Comparison of ENCODE assay signal across 22 cellular contexts in the genomic region with DNA sequence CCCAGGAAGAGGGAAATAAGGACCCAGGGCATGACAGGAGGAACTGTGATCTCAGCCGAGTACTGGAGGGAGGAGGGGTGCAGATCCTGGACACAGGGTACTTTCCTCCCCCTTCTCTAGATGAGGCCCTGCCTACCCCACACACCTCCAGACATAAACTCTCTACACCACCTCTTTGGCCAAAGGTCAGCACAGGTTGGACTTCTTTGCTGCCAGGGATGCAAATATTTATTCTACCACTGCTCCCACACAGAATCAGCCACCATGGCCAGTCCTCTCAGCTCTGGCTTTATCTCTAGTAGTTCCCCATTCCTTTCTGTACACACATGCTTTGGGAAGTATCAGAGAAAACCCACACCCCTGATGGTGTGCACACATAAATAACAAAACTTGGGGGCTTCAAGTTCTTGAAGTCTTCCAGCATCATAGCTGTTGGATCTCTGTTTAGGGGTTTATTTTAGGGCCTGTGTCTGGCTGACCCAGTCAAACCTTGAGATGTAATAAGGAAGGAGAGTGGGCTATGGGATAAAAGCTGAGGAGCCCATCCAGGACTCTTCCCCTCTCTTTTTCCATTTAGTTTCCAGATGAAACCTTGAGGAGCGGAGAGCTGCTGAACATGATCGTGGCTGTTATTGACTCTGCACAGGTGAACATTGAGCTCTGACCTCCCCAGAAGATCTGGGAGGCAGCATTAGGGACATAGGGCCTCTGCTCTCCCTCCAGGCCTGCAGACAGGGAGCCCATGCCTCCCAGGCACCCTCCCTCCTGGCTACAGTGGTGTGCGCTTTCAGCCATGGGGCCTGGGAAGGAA. TPM values are rescaled to one million over a fixed set of nuclear protein-coding genes. Genes with fewer than 3 reads are reported as not detected.
DNase-seq lines count a peak whose midpoint lies in the region; TF ChIP-seq lines count a peak whose summit lies in the region.
"Had no signal": no experiment of that assay in that cellular context is flagged by ENCODE, and none has a peak within 500 bp of the region (broad histone marks: within the 10 kb centered on the region; RNA-seq: fewer than 3 reads in every experiment).

No MANE protein-coding gene starts in this region.

- TF ChIP-seq CTCF in colonic mucosa (IDR thresholded peaks at IDR 0.05) (no peak), nephron (IDR thresholded peaks at IDR 0.05; ENCODE audit: unreplicated experiment in 3 of 3) (no peak), type B pancreatic cell (conservative IDR thresholded peaks at IDR 0.05) (no peak)

- H3K4me3 ChIP-seq in colonic mucosa = no peak overlapping the region
- H3K4me3 ChIP-seq: A549, ovary had no signal

- peak overlapping the region; percentile 44 for H3K27ac ChIP-seq in colonic mucosa
- H3K27ac ChIP-seq: A549, epithelial cell of prostate, ovary had no signal

- peaks cover 3% of the 10 kb centered on the region for H3K4me1 Mint-ChIP-seq in activated naive CD4-positive, alpha-beta T cell treated with anti-CD3 and anti-CD28 coated beads, Interleukin-2, amount 10 ng/mL, durations not matched to agents 7 days and 5 days
- H3K4me1 Mint-ChIP-seq in nephron (peaks cover 8% of the 10 kb centered on the region), type B pancreatic cell (ENCODE audit: unreplicated experiment) (no peaks in the 10 kb centered on the region)
- H3K4me1 Mint-ChIP-seq: activated CD4-positive, alpha-beta T cell treated with anti-CD3 and anti-CD28 coated beads for 36 hours had no signal

- no peaks in the 10 kb centered on the region for H3K27me3 ChIP-seq in colonic mucosa
- H3K27me3 ChIP-seq: ovary had no signal

- H3K4me3 Mint-ChIP-seq in activated naive CD4-positive, alpha-beta T cell treated with anti-CD3 and anti-CD28 coated beads, Interleukin-2, amount 10 ng/mL, durations not matched to agents 7 days and 5 days = no peak overlapping the region
- H3K4me3 Mint-ChIP-seq in nephron = no peak overlapping the region
- no peak overlapping the region for H3K4me3 Mint-ChIP-seq in type B pancreatic cell
- H3K4me3 Mint-ChIP-seq: activated CD4-positive, alpha-beta T cell treated with anti-CD3 and anti-CD28 coated beads for 36 hours had no signal

- H3K4me1 ChIP-seq in colonic mucosa = peaks cover 7% of the 10 kb centered on the region
- H3K4me1 ChIP-seq: A549 had no signal

- no peak overlapping the region for H3K9ac ChIP-seq in colonic mucosa (ENCODE audit: low read depth in 2 of 2, low read length in 2 of 2)

- no peaks in the 10 kb centered on the region for H3K27me3 Mint-ChIP-seq in activated naive CD4-positive, alpha-beta T cell treated with anti-CD3 and anti-CD28 coated beads, Interleukin-2, amount 10 ng/mL, durations not matched to agents 7 days and 5 days
- H3K27me3 Mint-ChIP-seq in nephron (ENCODE audit: low read depth) (peaks cover 5% of the 10 kb centered on the region), type B pancreatic cell (no peaks in the 10 kb centered on the region)
- H3K27me3 Mint-ChIP-seq: activated CD4-positive, alpha-beta T cell treated with anti-CD3 and anti-CD28 coated beads for 36 hours had no signal

- no peaks in the 10 kb centered on the region for H3K9me3 Mint-ChIP-seq in activated naive CD4-positive, alpha-beta T cell treated with anti-CD3 and anti-CD28 coated beads, Interleukin-2, amount 10 ng/mL, durations not matched to agents 7 days and 5 days
- H3K9me3 Mint-ChIP-seq in nephron (no peaks in the 10 kb centered on the region), type B pancreatic cell (no peaks in the 10 kb centered on the region)
- H3K9me3 Mint-ChIP-seq: activated T-helper 2 cell treated with anti-CD3 and anti-CD28 coated beads, Interferon-gamma antibody, Interleukin-2, Interleukin-4, amounts not matched to agents 10 μg/mL and 5 μg/mL and 100 μg/mL, durations not matched to agents 14 hours and 24 hours and 36 hours had no signal

- H3K27ac Mint-ChIP-seq in activated naive CD4-positive, alpha-beta T cell treated with anti-CD3 and anti-CD28 coated beads, Interleukin-2, amount 10 ng/mL, durations not matched to agents 7 days and 5 days = peak overlapping the region; percentile 56
- H3K27ac Mint-ChIP-seq in nephron (peak overlapping the region in 2 of 3 experiments; percentile 57 to 87), type B pancreatic cell (peak overlapping the region; percentile 84)
- H3K27ac Mint-ChIP-seq: activated CD4-positive, alpha-beta T cell treated with anti-CD3 and anti-CD28 coated beads for 36 hours; activated T-helper 2 cell treated with anti-CD3 and anti-CD28 coated beads, Interferon-gamma antibody, Interleukin-2, Interleukin-4, amounts not matched to agents 10 μg/mL and 5 μg/mL and 100 μg/mL, durations not matched to agents 14 hours and 24 hours and 36 hours had no signal

- H3K36me3 Mint-ChIP-seq in activated naive CD4-positive, alpha-beta T cell treated with anti-CD3 and anti-CD28 coated beads, Interleukin-2, amount 10 ng/mL, durations not matched to agents 7 days and 5 days = peaks cover 48% of the 10 kb centered on the region
- H3K36me3 Mint-ChIP-seq in nephron (ENCODE audit: low read depth) (peaks cover 70% of the 10 kb centered on the region), type B pancreatic cell (peaks cover 8% of the 10 kb centered on the region)

- H3K36me3 ChIP-seq in colonic mucosa = no peaks in the 10 kb centered on the region
- H3K36me3 ChIP-seq: ovary had no signal

- DNase-seq in activated naive CD4-positive, alpha-beta T cell treated with anti-CD3 and anti-CD28 coated beads, Interleukin-2, amount 10 ng/mL, durations not matched to agents 7 days and 5 days = no peak
- no peak for DNase-seq in activated naive CD4-positive, alpha-beta T cell treated with Interleukin-2 at 50 U/mL for 16 hours
- peak; percentile 69 for DNase-seq in colonic mucosa
- no peak for DNase-seq in type B pancreatic cell (ENCODE audit: extremely low spot score, unreplicated experiment)
- no peak for DNase-seq in ureter (ENCODE audit: low spot score)
- DNase-seq in LoVo (ENCODE audit: low spot score) = no peak
- no peak for DNase-seq in hypothalamus (lab: John Stamatoyannopoulos, UW)
- DNase-seq: activated CD4-positive, alpha-beta T cell treated with anti-CD3 and anti-CD28 coated beads for 36 hours; amniotic stem cell; DMS79 treated with DMSO at 0.1 percent for 48 hours; foreskin fibroblast; left cardiac atrium; NCI-H187 treated with DMSO at 0.1 percent for 48 hours; NCI-H446 treated with DMSO at 0.1 percent for 48 hours; ovary; RPMI8226; stimulated activated CD4-positive, alpha-beta T cell treated with anti-CD3 and anti-CD28 coated beads, Interleukin-1b, Interleukin-23, amount 100 ng/mL, for 48 hours; stimulated activated naive CD8-positive, alpha-beta T cell treated with anti-CD3 and anti-CD28 coated beads, Interleukin-15, Interleukin-2, amounts not matched to agents 100 U/mL and 50 U/mL, for 24 hours had no signal

- intact Hi-C loops in colonic mucosa (cut with DNase I) = no loop called here

- H3K9me3 ChIP-seq in colonic mucosa = no peaks in the 10 kb centered on the region
- H3K9me3 ChIP-seq: A549, ovary had no signal

- CTCF ChIA-PET in activated naive CD4-positive, alpha-beta T cell treated with anti-CD3 and anti-CD28 coated beads, Interleukin-2, amount 10 ng/mL, durations not matched to agents 7 days and 5 days (lab: Charles Lee) = interaction anchor here (0.9 to 1.3 kb wide), 2 partner anchors 24 to 91 kb away, joined by 3 read pairs; no protein-coding TSS in a partner anchor

RNA-seq across cellular contexts. Expression of gene SLC27A3, which starts 6.7 kb away (rescaled TPM):
- 10 to 100 TPM; 24.1 to 27.9 TPM for total RNA-seq in colonic mucosa
- 20.6 and 22.1 TPM in 2 replicates for total RNA-seq in type B pancreatic cell (ENCODE audit: low replicate concordance)
- 28.8 TPM for total RNA-seq in ureter

RNA-seq across cellular contexts. Expression of gene INTS3, which starts 40.7 kb away (rescaled TPM):
- total RNA-seq in colonic mucosa (10 to 100 TPM; 25.5 to 53.1 TPM), type B pancreatic cell (ENCODE audit: low replicate concordance) (70.3 and 90.8 TPM in 2 replicates), ureter (77.5 TPM)
